ENCODE assay signal across 1 cellular context in genomic region chr6:63391203-63391970, GRCh38.
TF ChIP-seq lines count a peak whose summit lies in the region.

No MANE protein-coding gene starts in this region.

TF ChIP-seq in HepG2, 621 proteins besides CTCF, POLR2A, EP300 and RAD21 (continued from another document and continues in another):
- TF ChIP-seq ZNF441 (CRISPR knock-in tag; IDR thresholded peaks at IDR 0.05; ENCODE audit: borderline replicate concordance) (peak; percentile 69; the same call in 1 of the 2 replicates), IRF2 (CRISPR knock-in tag; IDR thresholded peaks at IDR 0.05) (peak; percentile 98), GRHL1 (CRISPR knock-in tag; conservative IDR thresholded peaks at IDR 0.05) (no peak), MXI1 (IDR thresholded peaks at IDR 0.05; ENCODE audit: borderline replicate concordance, low read depth, low read length) (no peak; the same call in 2 of the 3 replicates), CC2D1A (CRISPR knock-in tag; IDR thresholded peaks at IDR 0.05) (no peak), SMC3 (IDR thresholded peaks at IDR 0.05; ENCODE audit: low read length) (peak; percentile 30; the same call in 1 of the 2 replicates), ZKSCAN8 (CRISPR knock-in tag; IDR thresholded peaks at IDR 0.05; ENCODE audit: borderline replicate concordance) (peak; percentile 95; the same call in 1 of the 2 replicates), ZNF10 (CRISPR knock-in tag; IDR thresholded peaks at IDR 0.05; ENCODE audit: borderline replicate concordance, low read depth) (no peak), ZSCAN12 (CRISPR knock-in tag; IDR thresholded peaks at IDR 0.05) (0 out of 2 replicates have a peak, but pooled peaks have one; percentile 64), SRSF4 (IDR thresholded peaks at IDR 0.05; ENCODE audit: low read depth, low read length, poor library complexity, severe bottlenecking) (no peak), ESRRA (CRISPR knock-in tag; IDR thresholded peaks at IDR 0.05; ENCODE audit: low read depth) (peak; percentile 89), ZNF720 (CRISPR knock-in tag; IDR thresholded peaks at IDR 0.05) (no peak), ZNF772 (CRISPR knock-in tag; IDR thresholded peaks at IDR 0.05) (peak; percentile 98), ZNF768 (CRISPR knock-in tag; IDR thresholded peaks at IDR 0.05) (no peak), SCMH1 (CRISPR knock-in tag; IDR thresholded peaks at IDR 0.05; ENCODE audit: borderline replicate concordance) (no peak), TAF1 (CRISPR knock-in tag; IDR thresholded peaks at IDR 0.05) (peak; percentile 49; the same call in 1 of the 2 replicates), KMT2B (CRISPR knock-in tag; IDR thresholded peaks at IDR 0.05) (peak; percentile 83), JUNB (CRISPR knock-in tag; IDR thresholded peaks at IDR 0.05; ENCODE audit: borderline replicate concordance) (peak; percentile 78; the same call in 1 of the 2 replicates), NFYC (CRISPR knock-in tag; IDR thresholded peaks at IDR 0.05) (peak; percentile 59; the same call in 1 of the 2 replicates), KDM2A (CRISPR knock-in tag; IDR thresholded peaks at IDR 0.05; ENCODE audit: borderline replicate concordance, low read depth) (no peak), ZNF256 (CRISPR knock-in tag; conservative IDR thresholded peaks at IDR 0.05) (peak; percentile 81; the same call in 1 of the 2 replicates), ZNF777 (CRISPR knock-in tag; IDR thresholded peaks at IDR 0.05) (no peak; the same call in 1 of the 2 replicates), NONO (IDR thresholded peaks at IDR 0.05) (no peak), NONO (CRISPR knock-in tag; conservative IDR thresholded peaks at IDR 0.05) (peak; percentile 93), NFIB (CRISPR knock-in tag; IDR thresholded peaks at IDR 0.05; ENCODE audit: borderline replicate concordance) (no peak), SNAPC2 (CRISPR knock-in tag; IDR thresholded peaks at IDR 0.05) (peak; percentile 35; the same call in 1 of the 2 replicates), IKZF4 (CRISPR knock-in tag; IDR thresholded peaks at IDR 0.05; ENCODE audit: borderline replicate concordance, low read depth, not compliant biosample characterization) (no peak), KLF9 (CRISPR knock-in tag; IDR thresholded peaks at IDR 0.05; ENCODE audit: low read depth) (peak; percentile 78; the same call in 1 of the 2 replicates), HDAC2 (CRISPR knock-in tag; IDR thresholded peaks at IDR 0.05) (peak; percentile 100), GMEB1 (CRISPR knock-in tag; IDR thresholded peaks at IDR 0.05; ENCODE audit: borderline replicate concordance) (peak; percentile 53; the same call in 1 of the 2 replicates), KDM5A (IDR thresholded peaks at IDR 0.05; ENCODE audit: borderline replicate concordance, low read length) (no peak; the same call in 1 of the 2 replicates), MXD4 (CRISPR knock-in tag; IDR thresholded peaks at IDR 0.05) (peak; percentile 90), ZNF101 (CRISPR knock-in tag; IDR thresholded peaks at IDR 0.05; ENCODE audit: borderline replicate concordance, low read depth) (no peak), ZNF24 (IDR thresholded peaks at IDR 0.05) (peak; percentile 67; the same call in 1 of the 2 replicates), ZNF367 (CRISPR knock-in tag; IDR thresholded peaks at IDR 0.05; ENCODE audit: borderline replicate concordance) (no peak; the same call in 1 of the 2 replicates), HIVEP1 (CRISPR knock-in tag; IDR thresholded peaks at IDR 0.05) (no peak), HCFC1 (IDR thresholded peaks at IDR 0.05; ENCODE audit: low read depth, low read length) (no peak), TMF1 (CRISPR knock-in tag; IDR thresholded peaks at IDR 0.05; ENCODE audit: low read depth) (peak; percentile 65; the same call in 1 of the 2 replicates)
- TF ChIP-seq, protein P1, sequence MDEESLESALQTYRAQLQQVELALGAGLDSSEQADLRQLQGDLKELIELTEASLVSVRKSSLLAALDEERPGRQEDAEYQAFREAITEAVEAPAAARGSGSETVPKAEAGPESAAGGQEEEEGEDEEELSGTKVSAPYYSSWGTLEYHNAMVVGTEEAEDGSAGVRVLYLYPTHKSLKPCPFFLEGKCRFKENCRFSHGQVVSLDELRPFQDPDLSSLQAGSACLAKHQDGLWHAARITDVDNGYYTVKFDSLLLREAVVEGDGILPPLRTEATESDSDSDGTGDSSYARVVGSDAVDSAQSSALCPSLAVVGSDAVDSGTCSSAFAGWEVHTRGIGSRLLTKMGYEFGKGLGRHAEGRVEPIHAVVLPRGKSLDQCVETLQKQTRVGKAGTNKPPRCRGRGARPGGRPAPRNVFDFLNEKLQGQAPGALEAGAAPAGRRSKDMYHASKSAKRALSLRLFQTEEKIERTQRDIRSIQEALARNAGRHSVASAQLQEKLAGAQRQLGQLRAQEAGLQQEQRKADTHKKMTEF (CRISPR knock-in tag; IDR thresholded peaks at IDR 0.05) = peak; percentile 100
- TF ChIP-seq, protein P2, sequence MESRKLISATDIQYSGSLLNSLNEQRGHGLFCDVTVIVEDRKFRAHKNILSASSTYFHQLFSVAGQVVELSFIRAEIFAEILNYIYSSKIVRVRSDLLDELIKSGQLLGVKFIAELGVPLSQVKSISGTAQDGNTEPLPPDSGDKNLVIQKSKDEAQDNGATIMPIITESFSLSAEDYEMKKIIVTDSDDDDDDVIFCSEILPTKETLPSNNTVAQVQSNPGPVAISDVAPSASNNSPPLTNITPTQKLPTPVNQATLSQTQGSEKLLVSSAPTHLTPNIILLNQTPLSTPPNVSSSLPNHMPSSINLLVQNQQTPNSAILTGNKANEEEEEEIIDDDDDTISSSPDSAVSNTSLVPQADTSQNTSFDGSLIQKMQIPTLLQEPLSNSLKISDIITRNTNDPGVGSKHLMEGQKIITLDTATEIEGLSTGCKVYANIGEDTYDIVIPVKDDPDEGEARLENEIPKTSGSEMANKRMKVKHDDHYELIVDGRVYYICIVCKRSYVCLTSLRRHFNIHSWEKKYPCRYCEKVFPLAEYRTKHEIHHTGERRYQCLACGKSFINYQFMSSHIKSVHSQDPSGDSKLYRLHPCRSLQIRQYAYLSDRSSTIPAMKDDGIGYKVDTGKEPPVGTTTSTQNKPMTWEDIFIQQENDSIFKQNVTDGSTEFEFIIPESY (CRISPR knock-in tag; IDR thresholded peaks at IDR 0.05) = peak; percentile 81
- TF ChIP-seq, protein P3, sequence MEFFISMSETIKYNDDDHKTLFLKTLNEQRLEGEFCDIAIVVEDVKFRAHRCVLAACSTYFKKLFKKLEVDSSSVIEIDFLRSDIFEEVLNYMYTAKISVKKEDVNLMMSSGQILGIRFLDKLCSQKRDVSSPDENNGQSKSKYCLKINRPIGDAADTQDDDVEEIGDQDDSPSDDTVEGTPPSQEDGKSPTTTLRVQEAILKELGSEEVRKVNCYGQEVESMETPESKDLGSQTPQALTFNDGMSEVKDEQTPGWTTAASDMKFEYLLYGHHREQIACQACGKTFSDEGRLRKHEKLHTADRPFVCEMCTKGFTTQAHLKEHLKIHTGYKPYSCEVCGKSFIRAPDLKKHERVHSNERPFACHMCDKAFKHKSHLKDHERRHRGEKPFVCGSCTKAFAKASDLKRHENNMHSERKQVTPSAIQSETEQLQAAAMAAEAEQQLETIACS (CRISPR knock-in tag; IDR thresholded peaks at IDR 0.05) = no peak
- TF ChIP-seq, protein P4, sequence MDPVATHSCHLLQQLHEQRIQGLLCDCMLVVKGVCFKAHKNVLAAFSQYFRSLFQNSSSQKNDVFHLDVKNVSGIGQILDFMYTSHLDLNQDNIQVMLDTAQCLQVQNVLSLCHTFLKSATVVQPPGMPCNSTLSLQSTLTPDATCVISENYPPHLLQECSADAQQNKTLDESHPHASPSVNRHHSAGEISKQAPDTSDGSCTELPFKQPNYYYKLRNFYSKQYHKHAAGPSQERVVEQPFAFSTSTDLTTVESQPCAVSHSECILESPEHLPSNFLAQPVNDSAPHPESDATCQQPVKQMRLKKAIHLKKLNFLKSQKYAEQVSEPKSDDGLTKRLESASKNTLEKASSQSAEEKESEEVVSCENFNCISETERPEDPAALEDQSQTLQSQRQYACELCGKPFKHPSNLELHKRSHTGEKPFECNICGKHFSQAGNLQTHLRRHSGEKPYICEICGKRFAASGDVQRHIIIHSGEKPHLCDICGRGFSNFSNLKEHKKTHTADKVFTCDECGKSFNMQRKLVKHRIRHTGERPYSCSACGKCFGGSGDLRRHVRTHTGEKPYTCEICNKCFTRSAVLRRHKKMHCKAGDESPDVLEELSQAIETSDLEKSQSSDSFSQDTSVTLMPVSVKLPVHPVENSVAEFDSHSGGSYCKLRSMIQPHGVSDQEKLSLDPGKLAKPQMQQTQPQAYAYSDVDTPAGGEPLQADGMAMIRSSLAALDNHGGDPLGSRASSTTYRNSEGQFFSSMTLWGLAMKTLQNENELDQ (CRISPR knock-in tag; IDR thresholded peaks at IDR 0.05; ENCODE audit: borderline replicate concordance) = peak; percentile 68; the same call in 1 of the 2 replicates
- TF ChIP-seq, protein P5, sequence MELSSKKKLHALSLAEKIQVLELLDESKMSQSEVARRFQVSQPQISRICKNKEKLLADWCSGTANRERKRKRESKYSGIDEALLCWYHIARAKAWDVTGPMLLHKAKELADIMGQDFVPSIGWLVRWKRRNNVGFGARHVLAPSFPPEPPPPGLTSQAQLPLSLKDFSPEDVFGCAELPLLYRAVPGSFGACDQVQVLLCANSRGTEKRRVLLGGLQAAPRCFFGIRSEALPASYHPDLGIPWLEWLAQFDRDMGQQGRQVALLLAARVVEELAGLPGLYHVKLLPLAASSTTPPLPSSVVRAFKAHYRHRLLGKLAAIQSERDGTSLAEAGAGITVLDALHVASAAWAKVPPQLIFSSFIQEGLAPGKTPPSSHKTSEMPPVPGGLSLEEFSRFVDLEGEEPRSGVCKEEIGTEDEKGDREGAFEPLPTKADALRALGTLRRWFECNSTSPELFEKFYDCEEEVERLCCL (CRISPR knock-in tag; IDR thresholded peaks at IDR 0.05; ENCODE audit: borderline replicate concordance) = no peak
- TF ChIP-seq, protein P6, sequence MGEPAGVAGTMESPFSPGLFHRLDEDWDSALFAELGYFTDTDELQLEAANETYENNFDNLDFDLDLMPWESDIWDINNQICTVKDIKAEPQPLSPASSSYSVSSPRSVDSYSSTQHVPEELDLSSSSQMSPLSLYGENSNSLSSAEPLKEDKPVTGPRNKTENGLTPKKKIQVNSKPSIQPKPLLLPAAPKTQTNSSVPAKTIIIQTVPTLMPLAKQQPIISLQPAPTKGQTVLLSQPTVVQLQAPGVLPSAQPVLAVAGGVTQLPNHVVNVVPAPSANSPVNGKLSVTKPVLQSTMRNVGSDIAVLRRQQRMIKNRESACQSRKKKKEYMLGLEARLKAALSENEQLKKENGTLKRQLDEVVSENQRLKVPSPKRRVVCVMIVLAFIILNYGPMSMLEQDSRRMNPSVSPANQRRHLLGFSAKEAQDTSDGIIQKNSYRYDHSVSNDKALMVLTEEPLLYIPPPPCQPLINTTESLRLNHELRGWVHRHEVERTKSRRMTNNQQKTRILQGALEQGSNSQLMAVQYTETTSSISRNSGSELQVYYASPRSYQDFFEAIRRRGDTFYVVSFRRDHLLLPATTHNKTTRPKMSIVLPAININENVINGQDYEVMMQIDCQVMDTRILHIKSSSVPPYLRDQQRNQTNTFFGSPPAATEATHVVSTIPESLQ (CRISPR knock-in tag; conservative IDR thresholded peaks at IDR 0.05) = 0 out of 2 replicates have a peak, but pooled peaks have one; percentile 26
- TF ChIP-seq, protein P7, sequence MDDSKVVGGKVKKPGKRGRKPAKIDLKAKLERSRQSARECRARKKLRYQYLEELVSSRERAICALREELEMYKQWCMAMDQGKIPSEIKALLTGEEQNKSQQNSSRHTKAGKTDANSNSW (CRISPR knock-in tag; IDR thresholded peaks at IDR 0.05; ENCODE audit: borderline replicate concordance) = no peak
- TF ChIP-seq, protein P8, sequence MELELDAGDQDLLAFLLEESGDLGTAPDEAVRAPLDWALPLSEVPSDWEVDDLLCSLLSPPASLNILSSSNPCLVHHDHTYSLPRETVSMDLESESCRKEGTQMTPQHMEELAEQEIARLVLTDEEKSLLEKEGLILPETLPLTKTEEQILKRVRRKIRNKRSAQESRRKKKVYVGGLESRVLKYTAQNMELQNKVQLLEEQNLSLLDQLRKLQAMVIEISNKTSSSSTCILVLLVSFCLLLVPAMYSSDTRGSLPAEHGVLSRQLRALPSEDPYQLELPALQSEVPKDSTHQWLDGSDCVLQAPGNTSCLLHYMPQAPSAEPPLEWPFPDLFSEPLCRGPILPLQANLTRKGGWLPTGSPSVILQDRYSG (CRISPR knock-in tag; IDR thresholded peaks at IDR 0.05) = no peak
